ENCODE assay signal across 7 cellular contexts in the genomic region with DNA sequence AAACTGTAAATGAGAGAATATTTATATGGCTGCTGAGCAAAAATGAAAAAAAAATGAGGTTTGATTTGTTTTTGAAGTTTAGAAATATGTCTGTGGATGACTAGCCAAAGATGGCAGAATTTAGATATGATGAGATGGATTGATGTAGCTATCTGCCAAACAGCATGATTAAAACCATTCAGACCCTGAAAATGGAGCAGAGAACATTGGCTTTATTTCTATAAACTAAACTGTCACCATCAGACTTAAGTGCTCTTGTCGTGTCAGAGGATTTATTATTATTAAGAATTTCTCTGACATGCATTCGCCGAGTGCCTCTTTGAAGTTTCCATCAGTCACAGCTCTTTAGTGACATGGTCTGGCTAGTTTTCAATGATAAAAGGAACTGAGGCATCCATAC.
"Had no signal": no experiment of that assay in that cellular context is flagged by ENCODE, and none has a peak within 500 bp of the region (broad histone marks: within the 10 kb centered on the region; RNA-seq: fewer than 3 reads in every experiment).

No MANE protein-coding gene starts in this region.

- H3K36me3 ChIP-seq: HAP-1 had no signal

- H3K9me3 ChIP-seq: HAP-1 had no signal

- DNase-seq: GM23248, GOT3, H7, HFFc6, KBM-7 had no signal

- H3K4me3 ChIP-seq: GM23248, HAP-1 had no signal

- H2AFZ ChIP-seq: GM23248 had no signal

- H3K9ac ChIP-seq: GM23248 had no signal

- H3K27ac ChIP-seq: GM23248, HL-60 had no signal
